In the genomic region with DNA sequence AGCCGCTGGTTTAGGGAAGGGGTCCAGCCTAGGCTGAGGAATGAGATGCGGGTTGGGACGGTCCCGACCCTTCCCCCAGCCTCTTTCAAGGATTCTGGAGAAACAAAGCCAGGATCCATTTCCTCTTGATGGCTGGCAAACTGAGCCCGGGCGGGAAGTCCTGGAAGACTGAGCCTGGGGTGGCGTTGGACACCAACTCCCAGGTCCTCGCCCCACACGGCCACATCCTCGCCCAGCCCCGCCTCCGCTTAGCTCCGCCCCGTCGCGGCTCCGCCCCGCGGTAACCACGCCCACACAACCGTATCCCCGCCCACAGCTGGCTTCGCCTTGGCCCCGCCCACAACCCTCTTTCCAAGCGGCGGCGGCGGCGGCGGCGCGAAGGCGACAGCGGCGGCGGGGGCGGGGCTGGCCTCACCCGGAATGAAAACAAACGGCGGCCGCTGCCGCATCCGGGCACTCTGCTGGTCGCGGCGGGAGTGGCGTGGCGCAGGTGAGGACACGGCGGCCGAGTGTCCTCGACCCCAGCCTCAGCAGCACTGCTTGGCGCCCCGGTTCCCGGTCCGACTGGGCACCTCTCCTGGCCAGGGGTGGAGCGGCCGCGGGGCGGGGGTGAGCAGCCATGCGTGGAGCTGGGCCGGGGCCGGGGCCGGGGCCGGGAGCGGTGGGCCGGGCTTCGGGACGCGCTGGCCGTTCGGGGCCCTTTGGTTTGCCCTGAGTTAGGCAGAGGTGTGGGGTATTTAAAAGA, we compare ENCODE assay signal across 8 cellular contexts. TPM values are rescaled to one million over a fixed set of nuclear protein-coding genes. Genes with fewer than 3 reads are reported as not detected.
DNase-seq lines count a peak whose midpoint lies in the region; TF ChIP-seq lines count a peak whose summit lies in the region.

NUB1 (plus strand) TSS at position 456 of the 745 bp plus-strand sequence. CDS start 3,538 bp downstream, outside the sequence.

- peak within 1 kb of the TSS; percentile 85 to 92 (median 89) for H3K4me3 Mint-ChIP-seq in CD8-positive, alpha-beta memory T cell

- H2AFZ ChIP-seq in OCI-LY7 (ENCODE audit: low read length): peak within 1 kb of the TSS; percentile 56

- peak within 1 kb of the TSS; percentile 85 for H3K4me2 ChIP-seq in OCI-LY7 (ENCODE audit: low read length)

- no peaks in the 10 kb centered on the region for H3K27me3 Mint-ChIP-seq in CD8-positive, alpha-beta memory T cell

- H3K27ac Mint-ChIP-seq in CD8-positive, alpha-beta memory T cell: peak within 1 kb of the TSS; percentile 88 to 98 (median 93)

- peaks cover 0 to 9% (median 2%) of the 10 kb centered on the region in 5 donors for H3K9me3 Mint-ChIP-seq in CD8-positive, alpha-beta memory T cell

- no peaks in the 10 kb centered on the region for H3K9me3 ChIP-seq in CD8-positive, alpha-beta memory T cell (ENCODE audit: low read length)
- H3K9me3 ChIP-seq in HUES48 (ENCODE audit: control insufficient read depth, insufficient read depth, low read length) (no peaks in the 10 kb centered on the region), OCI-LY7 (ENCODE audit: low read length) (peaks cover 5% of the 10 kb centered on the region; the same call in 1 of the 2 replicates), mononuclear cell (ENCODE audit: low read depth, low read length) (no peaks in the 10 kb centered on the region)

- peak; percentile 87 to 92 (median 89) for DNase-seq in CD8-positive, alpha-beta memory T cell
- DNase-seq in GM20000 (ENCODE audit: low spot score) (peak; percentile 89), OCI-LY7 (ENCODE audit: low spot score) (peak; percentile 91), activated T-cell treated with anti-CD3 and anti-CD28 coated beads for 48 hours (ENCODE audit: low read depth) (peak; percentile 92), epithelial cell of esophagus (ENCODE audit: low read depth) (peak; percentile 86)
- DNase-seq in stimulated activated CD8-positive, alpha-beta memory T cell treated with anti-CD3 and anti-CD28 coated beads, Interleukin-2, amount 100 ng/mL, for 48 hours (ENCODE audit: low read depth in 2 of 2): peak; percentile 91 to 92

- peaks cover 20% of the 10 kb centered on the region for H3K79me2 ChIP-seq in OCI-LY7 (ENCODE audit: insufficient read depth, low read depth, low read length)

- peaks cover 18% of the 10 kb centered on the region for H3K36me3 ChIP-seq in CD8-positive, alpha-beta memory T cell (ENCODE audit: insufficient read depth, low read length)
- peaks cover 15% of the 10 kb centered on the region for H3K36me3 ChIP-seq in HUES48 (ENCODE audit: control insufficient read depth, insufficient read depth, low read length)
- peaks cover 29% of the 10 kb centered on the region for H3K36me3 ChIP-seq in OCI-LY7 (ENCODE audit: insufficient read depth, low read length)

- H3K9ac ChIP-seq in HUES48 (ENCODE audit: low read depth, low read length): peak within 1 kb of the TSS; percentile 66; the same call in 1 of the 2 replicates

- peaks cover 5 to 25% (median 7%) of the 10 kb centered on the region in 3 donors for H3K36me3 Mint-ChIP-seq in CD8-positive, alpha-beta memory T cell

- BruUV-seq in OCI-LY7 (replicated peaks; lab: Mats Ljungman, UMichigan): no TSS peak

- POLR2A ChIA-PET in CD8-positive, alpha-beta memory T cell (lab: Charles Lee): interaction anchor here (0.5 to 2.8 kb wide), 6 partner anchors 10 to 178 kb away, joined by 3 to 19 read pairs (median 4); partner anchors contain the start of genes ABCF2 and RHEB
- POLR2A ChIA-PET in OCI-LY7 (lab: Charles Lee): interaction anchor here (0.6 to 1.4 kb wide), 5 partner anchors 9 to 288 kb away, joined by 3 to 5 read pairs (median 3); no protein-coding TSS in a partner anchor

- no peaks in the 10 kb centered on the region for H3K9me2 ChIP-seq in OCI-LY7 (ENCODE audit: insufficient read depth, low read length)

- intact Hi-C loops in OCI-LY7 (cut with micrococcal nuclease; ENCODE audit: unreplicated experiment): loop anchor here (1.0 to 10.0 kb wide), 2 partner anchors 9 to 1093 kb away; partner anchors contain the start of gene KMT2C

- no peak for TF ChIP-seq CTCF in GM20000 (IDR thresholded peaks at IDR 0.05; ENCODE audit: extremely low read depth, missing control alignments)
- no peak for TF ChIP-seq CTCF in OCI-LY7 (conservative IDR thresholded peaks at IDR 0.05; ENCODE audit: low read length)
- TF ChIP-seq CTCF in epithelial cell of esophagus (IDR thresholded peaks at IDR 0.05; ENCODE audit: insufficient read depth, low read depth, low read length, missing control alignments): no peak

- no peaks in the 10 kb centered on the region for H3K27me3 ChIP-seq in CD8-positive, alpha-beta memory T cell (ENCODE audit: insufficient read depth, low read length, poor library complexity, severe bottlenecking)
- H3K27me3 ChIP-seq in HUES48 (ENCODE audit: control insufficient read depth, insufficient read depth, low read length): no peaks in the 10 kb centered on the region
- no peaks in the 10 kb centered on the region for H3K27me3 ChIP-seq in mononuclear cell (ENCODE audit: insufficient read depth, low read length)

- H3K27ac ChIP-seq in CD8-positive, alpha-beta memory T cell (ENCODE audit: low read depth, low read length): peak within 1 kb of the TSS; percentile 84
- H3K27ac ChIP-seq in HUES48 (ENCODE audit: low read depth, low read length) (peak within 1 kb of the TSS; percentile 65), OCI-LY7 (ENCODE audit: low read depth, low read length, poor library complexity, severe bottlenecking) (peak within 1 kb of the TSS; percentile 60)

- H4K20me1 ChIP-seq in OCI-LY7 (ENCODE audit: insufficient read depth, low read length): no peaks in the 10 kb centered on the region

- peaks cover 26 to 41% (median 39%) of the 10 kb centered on the region in 3 donors for H3K4me1 Mint-ChIP-seq in CD8-positive, alpha-beta memory T cell

- CTCF ChIA-PET in CD8-positive, alpha-beta memory T cell (lab: Charles Lee): interaction anchor here (0.9 to 2.9 kb wide), 6 partner anchors 10 to 419 kb away, joined by 3 to 24 read pairs (median 5); no protein-coding TSS in a partner anchor
- CTCF ChIA-PET in OCI-LY7 (lab: Charles Lee; ENCODE audit: unreplicated experiment): interaction anchor here (1.0 kb wide), 1 partner anchor 16 kb away, joined by 3 read pairs; no protein-coding TSS in a partner anchor

- H3K4me1 ChIP-seq in CD8-positive, alpha-beta memory T cell (ENCODE audit: insufficient read depth, low read length): peaks cover 28% of the 10 kb centered on the region
- H3K4me1 ChIP-seq in HUES48 (ENCODE audit: control insufficient read depth, insufficient read depth, low read length): 0 out of 2 replicates have a peak, but pooled peaks cover 3% of the 10 kb centered on the region
- H3K4me1 ChIP-seq in OCI-LY7 (ENCODE audit: insufficient read depth, low read length, poor library complexity, severe bottlenecking): peaks cover 27% of the 10 kb centered on the region
- peaks cover 38% of the 10 kb centered on the region for H3K4me1 ChIP-seq in mononuclear cell (ENCODE audit: insufficient read depth, low read length)

- H3K4me3 ChIP-seq in CD8-positive, alpha-beta memory T cell (ENCODE audit: low read length): peak within 1 kb of the TSS; percentile 76
- H3K4me3 ChIP-seq in HUES48 (ENCODE audit: low read depth, low read length) (peak within 1 kb of the TSS; percentile 75), OCI-LY7 (ENCODE audit: low read depth, low read length, poor library complexity, severe bottlenecking) (peak within 1 kb of the TSS; percentile 84), epithelial cell of esophagus (ENCODE audit: low read length) (peak within 1 kb of the TSS; percentile 74), mononuclear cell (ENCODE audit: low read length) (peak within 1 kb of the TSS; percentile 84)

RNA-seq across cellular contexts. Expression of gene NUB1, which starts in this region (rescaled TPM):
- total RNA-seq in CD8-positive, alpha-beta memory T cell: 10 to 100 TPM; 39.1 to 46.1 TPM
- polyA plus RNA-seq in CD8-positive, alpha-beta memory T cell: 82.6 TPM
- total RNA-seq in OCI-LY7 (2014; rRNA removed; shearing (Covaris generic)): 44.1 and 44.2 TPM in 2 replicates
- 50.7 and 57.0 TPM in 2 replicates for total RNA-seq in OCI-LY7 (2022)
- total RNA-seq in mononuclear cell: 70.9 TPM

Comparison
In these comparisons a context has a peak if more than half of its experiments do, and no peak if none do; other contexts are left out.
1. Peak in every context shown above with its lines: DNase-seq, H3K4me3 ChIP-seq and H3K27ac ChIP-seq.